ENCODE assay signal across 19 cellular contexts in the genomic region with DNA sequence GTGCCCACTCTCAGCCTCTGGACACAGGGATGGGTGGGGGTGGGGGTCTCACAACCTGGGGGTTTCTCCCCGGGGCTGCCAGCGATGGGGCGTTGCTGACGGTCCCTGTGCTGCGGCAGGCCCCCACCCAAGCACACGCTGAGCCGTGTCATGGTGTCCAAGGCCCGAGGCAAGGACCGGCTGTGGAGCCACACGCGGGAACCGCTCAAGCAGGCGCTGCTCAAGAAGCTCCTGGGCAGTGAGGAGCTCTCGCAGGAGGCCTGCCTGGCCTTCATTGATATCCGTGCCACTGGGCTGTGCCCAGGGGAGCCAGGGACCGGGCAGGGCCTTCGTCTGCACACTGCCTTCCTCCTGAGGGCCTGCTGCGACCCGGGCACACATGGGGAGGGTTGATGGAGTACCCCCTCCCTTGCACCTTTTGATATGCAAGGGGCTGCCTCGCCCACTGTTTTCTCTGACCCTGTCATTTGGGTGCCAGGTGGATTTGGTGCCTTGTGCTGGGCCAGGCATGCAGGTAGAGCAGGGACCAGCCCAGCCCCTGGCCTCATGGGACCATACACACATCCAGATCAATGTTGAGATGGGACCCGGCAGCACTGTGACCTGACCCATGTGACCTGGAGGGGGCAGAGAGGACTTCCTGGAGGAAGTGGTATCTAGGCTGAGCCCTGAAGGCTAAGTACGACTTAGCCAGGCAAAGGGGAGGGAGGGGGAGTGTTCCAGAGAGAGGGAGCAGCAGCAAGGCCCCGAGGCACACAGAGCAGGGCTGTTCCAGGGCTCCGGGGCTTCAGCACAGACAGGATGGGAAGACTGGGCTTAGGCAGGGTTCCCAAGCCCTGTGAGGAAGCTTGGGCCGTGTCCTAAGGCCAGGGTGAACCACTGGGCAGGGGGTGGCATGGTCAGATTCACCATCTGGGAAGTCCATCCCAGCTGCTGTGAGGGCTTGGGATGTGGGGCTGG.
DNase-seq lines count a peak whose midpoint lies in the region; ATAC-seq and TF ChIP-seq lines count a peak whose summit lies in the region.
"Had no signal": no experiment of that assay in that cellular context is flagged by ENCODE, and none has a peak within 500 bp of the region (broad histone marks: within the 10 kb centered on the region; RNA-seq: fewer than 3 reads in every experiment).

No MANE protein-coding gene starts in this region.

- no peaks in the 10 kb centered on the region for H3K4me1 Mint-ChIP-seq in Calu3 (ENCODE audit: low read depth, unreplicated experiment)
- H3K4me1 Mint-ChIP-seq: activated naive CD8-positive, alpha-beta T cell treated with anti-CD3 and anti-CD28 coated beads for 36 hours had no signal

- H3K36me3 Mint-ChIP-seq in Calu3 (ENCODE audit: insufficient read depth, unreplicated experiment), result no peaks in the 10 kb centered on the region
- H3K36me3 Mint-ChIP-seq: activated naive CD8-positive, alpha-beta T cell treated with anti-CD3 and anti-CD28 coated beads for 36 hours had no signal

- DNase-seq in activated effector memory CD4-positive, alpha-beta T cell treated with anti-CD3 and anti-CD28 coated beads, Interleukin-2, amount 50 U/mL, for 16 hours, result peak; percentile 57
- no peak for DNase-seq in activated effector memory CD4-positive, alpha-beta T cell treated with Interleukin-2 at 50 U/mL for 16 hours
- DNase-seq in SKM-1 (lab: John Stamatoyannopoulos, UW; ENCODE audit: unreplicated experiment), result peak; percentile 5
- DNase-seq in myocyte (ENCODE audit: low read depth), result peak; percentile 38
- peak; percentile 34 for DNase-seq in ureter (ENCODE audit: low spot score)
- no peak for DNase-seq in Calu3
- DNase-seq in germinal center (ENCODE audit: low spot score), result no peak
- DNase-seq: ACHN; activated CD4-positive, alpha-beta T cell treated with anti-CD3 and anti-CD28 coated beads, Interleukin-2, amount 50 U/mL, for 4 hours; activated naive CD8-positive, alpha-beta T cell treated with anti-CD3 and anti-CD28 coated beads for 36 hours; activated T-cell treated with anti-CD3 and anti-CD28 coated beads, Interleukin-2, amount 50 U/mL, for 48 hours; brain microvascular endothelial cell; KBM-7; NCI-H510A treated with DMSO at 0.1 percent for 48 hours; stimulated activated CD4-positive, alpha-beta T cell treated with anti-CD3 and anti-CD28 coated beads, Interleukin-1b, Interleukin-23, amount 100 ng/mL, for 48 hours; stimulated activated naive CD8-positive, alpha-beta T cell treated with anti-CD3 and anti-CD28 coated beads, Interleukin-15, Interleukin-2, amounts not matched to agents 100 U/mL and 50 U/mL, for 24 hours; SW 1271 had no signal

- CTCF ChIA-PET in Calu3 (lab: Charles Lee), result no interaction called here

- no peak for TF ChIP-seq CTCF in Calu3 (IDR thresholded peaks at IDR 0.05; ENCODE audit: unreplicated experiment)

- H3K27ac Mint-ChIP-seq in Calu3 (ENCODE audit: unreplicated experiment), result no peak overlapping the region
- H3K27ac Mint-ChIP-seq: activated naive CD8-positive, alpha-beta T cell treated with anti-CD3 and anti-CD28 coated beads for 36 hours; CD4-positive, alpha-beta T cell had no signal

- no peak overlapping the region for H3K4me3 Mint-ChIP-seq in Calu3 (ENCODE audit: low read depth, unreplicated experiment)
- H3K4me3 Mint-ChIP-seq: activated naive CD8-positive, alpha-beta T cell treated with anti-CD3 and anti-CD28 coated beads for 36 hours; CD4-positive, alpha-beta T cell had no signal

- H3K9me3 Mint-ChIP-seq in Calu3 (ENCODE audit: low read depth, unreplicated experiment), result no peaks in the 10 kb centered on the region
- H3K9me3 Mint-ChIP-seq: activated naive CD8-positive, alpha-beta T cell treated with anti-CD3 and anti-CD28 coated beads for 36 hours; CD4-positive, alpha-beta T cell had no signal

- BruUV-seq in Calu3 (replicated peaks; lab: Mats Ljungman, UMichigan), result no TSS peak

- H3K27me3 Mint-ChIP-seq in Calu3 (ENCODE audit: unreplicated experiment), result no peaks in the 10 kb centered on the region
- H3K27me3 Mint-ChIP-seq: activated naive CD8-positive, alpha-beta T cell treated with anti-CD3 and anti-CD28 coated beads for 36 hours; CD4-positive, alpha-beta T cell had no signal

- ATAC-seq in GM19351 (IDR thresholded peaks at IDR 0.05; ENCODE audit: unreplicated experiment), result no peak
- ATAC-seq: stimulated activated naive CD8-positive, alpha-beta T cell treated with anti-CD3 and anti-CD28 coated beads, Interleukin-15, Interleukin-2, amounts not matched to agents 100 U/mL and 50 U/mL, for 24 hours had no signal

- intact Hi-C loops in Calu3 (cut with micrococcal nuclease; ENCODE audit: unreplicated experiment), result no loop called here

Comparison
In these comparisons a context has a peak if more than half of its experiments do, and no peak if none do; other contexts are left out.
1. DNase-seq: peak in activated effector memory CD4-positive, alpha-beta T cell treated with anti-CD3 and anti-CD28 coated beads, Interleukin-2, amount 50 U/mL, for 16 hours (single experiment), SKM-1 (single experiment), myocyte (single experiment) and ureter (single experiment); none in activated effector memory CD4-positive, alpha-beta T cell treated with Interleukin-2 at 50 U/mL for 16 hours (single experiment), Calu3 (single experiment) and germinal center (single experiment).